Comparison of ENCODE assay signal across 8 cellular contexts in the genomic region with DNA sequence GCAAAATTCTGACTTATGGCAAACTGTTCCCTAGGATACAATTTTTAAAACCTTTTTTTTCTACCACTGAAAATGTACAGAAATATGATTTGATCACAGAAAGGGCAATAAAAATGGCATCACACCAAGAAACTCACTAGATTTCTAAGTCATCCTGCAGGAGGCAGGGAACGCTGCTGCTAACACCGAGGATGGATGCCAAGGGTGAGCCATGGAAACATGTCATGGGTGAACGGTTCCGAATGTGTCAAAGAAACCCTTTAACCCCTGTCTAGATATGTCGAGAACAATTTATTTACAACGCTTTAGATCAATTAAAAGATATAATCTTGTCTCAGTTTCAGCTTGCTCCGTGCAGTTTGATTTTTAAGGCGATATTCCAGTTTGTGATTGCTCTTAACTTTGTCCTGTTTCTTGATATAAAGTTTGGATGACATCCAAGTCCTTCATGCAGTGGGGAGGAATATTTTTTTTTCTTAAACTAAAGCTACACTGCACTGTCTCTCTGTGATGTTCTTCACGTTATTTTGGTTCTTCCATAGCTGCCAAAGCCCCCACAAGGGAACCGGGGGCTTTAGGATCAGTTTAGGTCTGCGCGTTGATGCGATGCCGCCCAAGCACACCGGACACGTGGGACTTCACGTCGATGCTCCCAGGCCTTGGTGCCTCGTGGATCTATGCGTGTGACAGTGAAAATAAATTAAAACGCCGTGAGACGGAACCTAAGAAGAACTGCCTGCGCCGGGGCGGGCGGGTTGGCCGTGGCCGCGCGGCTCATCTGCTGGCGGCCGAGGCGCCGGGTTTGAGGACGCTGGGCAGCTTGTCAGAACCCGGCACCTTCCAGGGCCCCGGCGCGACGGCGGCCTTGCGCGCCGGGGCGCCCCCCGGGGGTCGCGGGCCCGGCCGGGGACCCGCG.
A peak's percentile ranks its signal among the peaks of the same experiment; 100 is the strongest.
DNase-seq lines count a peak whose midpoint lies in the region; ATAC-seq and TF ChIP-seq lines count a peak whose summit lies in the region.

No MANE protein-coding gene starts in this region.

- DNase-seq in activated CD8-positive, alpha-beta memory T cell treated with anti-CD3 and anti-CD28 coated beads for 24 hours: peak; percentile 71
- no peak for DNase-seq in activated CD8-positive, alpha-beta memory T cell treated with anti-CD3 and anti-CD28 coated beads, Interleukin-2, amount 50 U/mL, for 4 hours
- DNase-seq in Peyer's patch (peak; percentile 16 to 61 (median 53)), choroid plexus epithelial cell (ENCODE audit: low read depth) (peak; percentile 35), lower leg skin (ENCODE audit: low spot score in 2 of 2) (peak; percentile 20 to 86), suprapubic skin (ENCODE audit: low spot score in 2 of 2) (no peak)

- ATAC-seq in HG03342 (IDR thresholded peaks at IDR 0.05; ENCODE audit: unreplicated experiment) (peak; percentile 25), GM21423 (IDR thresholded peaks at IDR 0.05; ENCODE audit: unreplicated experiment) (no peak)

- intact Hi-C loops in lower leg skin (cut with DNase I; ENCODE audit: low total_unique reads): no loop called here

- H3K27ac ChIP-seq in Peyer's patch: peak overlapping the region; percentile 46 to 90 (median 76)
- H3K27ac ChIP-seq in suprapubic skin: peak overlapping the region; percentile 87

- 7 to 8% methylated on average over 36 to 45 of the region's 53 CpGs for WGBS in lower leg skin, 2 donors
- 11% methylated on average over 22 of the region's 53 CpGs for WGBS in suprapubic skin

- H3K4me3 ChIP-seq in Peyer's patch: peak overlapping the region; percentile 38 to 65 (median 58)
- peak overlapping the region; percentile 70 for H3K4me3 ChIP-seq in choroid plexus epithelial cell (ENCODE audit: low read depth, low read length)
- H3K4me3 ChIP-seq in lower leg skin (ENCODE audit: low read depth, poor library complexity, severe bottlenecking): no peak overlapping the region
- H3K4me3 ChIP-seq in suprapubic skin: peak overlapping the region; percentile 65

- TF ChIP-seq POLR2A in Peyer's patch (IDR thresholded peaks at IDR 0.05): no peak
- TF ChIP-seq POLR2A in lower leg skin (IDR thresholded peaks at IDR 0.05): no peak
- TF ChIP-seq POLR2A in suprapubic skin (IDR thresholded peaks at IDR 0.05): no peak

- H3K36me3 ChIP-seq in Peyer's patch: no peaks in the 10 kb centered on the region
- H3K36me3 ChIP-seq in suprapubic skin: no peaks in the 10 kb centered on the region

- H3K9me3 ChIP-seq in Peyer's patch: no peaks in the 10 kb centered on the region
- H3K9me3 ChIP-seq in suprapubic skin: no peaks in the 10 kb centered on the region

- TF ChIP-seq CTCF in Peyer's patch (IDR thresholded peaks at IDR 0.05) (no peak), choroid plexus epithelial cell (conservative IDR thresholded peaks at IDR 0.05; ENCODE audit: low read depth, low read length) (peak; percentile 31), lower leg skin (IDR thresholded peaks at IDR 0.05) (no peak), suprapubic skin (IDR thresholded peaks at IDR 0.05) (no peak)

- H3K27me3 ChIP-seq in Peyer's patch (no peaks in the 10 kb centered on the region), suprapubic skin (no peaks in the 10 kb centered on the region)

- H3K4me1 ChIP-seq in Peyer's patch (peaks cover 5 to 14% (median 7%) of the 10 kb centered on the region in 4 donors), suprapubic skin (peaks cover 30% of the 10 kb centered on the region)

- TF ChIP-seq EP300 in suprapubic skin (IDR thresholded peaks at IDR 0.05): no peak

Comparison
In these comparisons a context has a peak if more than half of its experiments do, and no peak if none do; other contexts are left out.
1. DNase-seq: peak in activated CD8-positive, alpha-beta memory T cell treated with anti-CD3 and anti-CD28 coated beads for 24 hours (single experiment), Peyer's patch (3 of 3), choroid plexus epithelial cell (single experiment) and lower leg skin (2 of 2); none in activated CD8-positive, alpha-beta memory T cell treated with anti-CD3 and anti-CD28 coated beads, Interleukin-2, amount 50 U/mL, for 4 hours (single experiment) and suprapubic skin (0 of 2).